Comparison of ENCODE assay signal across 1 cellular context in genomic region chr12:104290320-104290719, GRCh38.
TF ChIP-seq lines count a peak whose summit lies in the region.

No MANE protein-coding gene starts in this region.

TF ChIP-seq in HCT116, 20 proteins besides CTCF, POLR2A, EP300 and RAD21 (continued from another document):
- TF ChIP-seq, protein P1, sequence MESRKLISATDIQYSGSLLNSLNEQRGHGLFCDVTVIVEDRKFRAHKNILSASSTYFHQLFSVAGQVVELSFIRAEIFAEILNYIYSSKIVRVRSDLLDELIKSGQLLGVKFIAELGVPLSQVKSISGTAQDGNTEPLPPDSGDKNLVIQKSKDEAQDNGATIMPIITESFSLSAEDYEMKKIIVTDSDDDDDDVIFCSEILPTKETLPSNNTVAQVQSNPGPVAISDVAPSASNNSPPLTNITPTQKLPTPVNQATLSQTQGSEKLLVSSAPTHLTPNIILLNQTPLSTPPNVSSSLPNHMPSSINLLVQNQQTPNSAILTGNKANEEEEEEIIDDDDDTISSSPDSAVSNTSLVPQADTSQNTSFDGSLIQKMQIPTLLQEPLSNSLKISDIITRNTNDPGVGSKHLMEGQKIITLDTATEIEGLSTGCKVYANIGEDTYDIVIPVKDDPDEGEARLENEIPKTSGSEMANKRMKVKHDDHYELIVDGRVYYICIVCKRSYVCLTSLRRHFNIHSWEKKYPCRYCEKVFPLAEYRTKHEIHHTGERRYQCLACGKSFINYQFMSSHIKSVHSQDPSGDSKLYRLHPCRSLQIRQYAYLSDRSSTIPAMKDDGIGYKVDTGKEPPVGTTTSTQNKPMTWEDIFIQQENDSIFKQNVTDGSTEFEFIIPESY (IDR thresholded peaks at IDR 0.05; ENCODE audit: extremely low read depth, insufficient replicate concordance, low read length) = no peak
- TF ChIP-seq SRF (IDR thresholded peaks at IDR 0.05; ENCODE audit: low read depth) (no peak), EZH2 (IDR thresholded peaks at IDR 0.05) (no peak), SP1 (IDR thresholded peaks at IDR 0.05; ENCODE audit: low read depth) (no peak), FOSL1 (IDR thresholded peaks at IDR 0.05; ENCODE audit: low read depth) (no peak)
